In the genomic region with DNA sequence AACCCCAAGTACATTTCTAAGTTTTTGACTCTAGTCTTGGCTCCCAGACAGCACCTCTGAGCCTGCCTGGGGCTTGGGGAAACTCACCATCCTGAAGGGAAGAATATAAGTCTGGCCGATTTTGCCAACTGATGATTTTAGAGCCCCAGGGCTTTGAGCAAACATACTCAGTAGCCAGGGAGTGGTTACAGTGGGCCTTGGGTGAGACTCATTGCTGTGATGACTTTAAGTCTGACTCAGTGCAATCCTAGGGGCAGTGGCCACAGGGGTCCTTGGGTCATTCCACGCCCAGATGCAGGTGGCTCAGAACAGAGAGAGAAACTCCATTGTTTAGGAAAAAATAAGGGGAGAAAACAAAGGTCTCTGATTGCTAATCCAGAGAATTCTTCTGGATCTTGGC, we compare ENCODE assay signal across 28 cellular contexts.
A peak's percentile ranks its signal among the peaks of the same experiment; 100 is the strongest.
DNase-seq lines count a peak whose midpoint lies in the region; ATAC-seq, FAIRE-seq and TF ChIP-seq lines count a peak whose summit lies in the region.
"Had no signal": no experiment of that assay in that cellular context is flagged by ENCODE, and none has a peak within 500 bp of the region (broad histone marks: within the 10 kb centered on the region; RNA-seq: fewer than 3 reads in every experiment).

No MANE protein-coding gene starts in this region.

- H3K4me3 ChIP-seq in astrocyte of the spinal cord (ENCODE audit: low read depth, low read length), result no peak overlapping the region
- no peak overlapping the region for H3K4me3 ChIP-seq in keratinocyte (ENCODE audit: control insufficient read depth in 2 of 3, extremely low read depth in 1 of 3, insufficient read depth in 2 of 3, low read depth in 1 of 3, low read length in 3 of 3)
- H3K4me3 ChIP-seq in ascending aorta, result no peak overlapping the region
- no peak overlapping the region for H3K4me3 ChIP-seq in WERI-Rb-1 (ENCODE audit: low read depth, low read length)
- H3K4me3 ChIP-seq: BLaER1 treated with 17β-estradiol and CSF1 and Interleukin-3, amounts not matched to agents 10 nM and 100 nM; body of pancreas; GM23248; upper lobe of left lung had no signal

- TF ChIP-seq POLR2A in H54 (IDR thresholded peaks at IDR 0.05; ENCODE audit: low read depth, low read length) (no peak), erythroblast (IDR thresholded peaks at IDR 0.05; ENCODE audit: low read length) (no peak)

- H3K4me1 ChIP-seq in keratinocyte (ENCODE audit: control insufficient read depth, extremely low read depth, insufficient read depth, low read length), result peaks cover 4% of the 10 kb centered on the region
- H3K4me1 ChIP-seq in ascending aorta, result no peaks in the 10 kb centered on the region
- H3K4me1 ChIP-seq: BLaER1 treated with 17β-estradiol and CSF1 and Interleukin-3, amounts not matched to agents 10 nM and 100 nM; body of pancreas; Caco-2; upper lobe of left lung had no signal

- TF ChIP-seq CTCF in astrocyte of the spinal cord (IDR thresholded peaks at IDR 0.05; ENCODE audit: low read depth, low read length) (no peak), keratinocyte (optimal IDR thresholded peaks at IDR 0.05 in 1 of 3, IDR thresholded peaks at IDR 0.05 in 1 of 3, conservative IDR thresholded peaks at IDR 0.05 in 1 of 3; ENCODE audit: extremely low read depth in 1 of 3, insufficient read depth in 2 of 3, low read length in 3 of 3) (no peak), ascending aorta (IDR thresholded peaks at IDR 0.05) (no peak), WERI-Rb-1 (IDR thresholded peaks at IDR 0.05; ENCODE audit: low read depth, low read length) (no peak)

- intact Hi-C loops in ascending aorta (cut with DNase I), result no loop called here

- FAIRE-seq in H54 (lab: Jason Lieb, UNC) (peak; percentile 98), keratinocyte (lab: Jason Lieb, UNC) (peak; percentile 60)

- ATAC-seq in HG02678 (IDR thresholded peaks at IDR 0.05; ENCODE audit: unreplicated experiment), result no peak
- ATAC-seq: activated T-cell treated with anti-CD3 and anti-CD28 coated beads, Interleukin-2, amount 50 U/mL, for 4 hours; body of pancreas; left lobe of liver; stimulated activated memory B cell treated with anti-CD40 and anti-IgM and Interleukin-4, amounts not matched to agents 10 μg/mL and 1 μg/mL and 100 μg/mL, for 72 hours had no signal

- no peaks in the 10 kb centered on the region for H4K20me1 ChIP-seq in keratinocyte (ENCODE audit: control insufficient read depth, extremely low read depth, insufficient read depth, low read length)
- H4K20me1 ChIP-seq: BLaER1 treated with 17β-estradiol and CSF1 and Interleukin-3, amounts not matched to agents 10 nM and 100 nM had no signal

- no peaks in the 10 kb centered on the region for H3K27me3 ChIP-seq in keratinocyte (ENCODE audit: control insufficient read depth, extremely low read depth, insufficient read depth, low read length)
- no peaks in the 10 kb centered on the region for H3K27me3 ChIP-seq in ascending aorta
- no peaks in the 10 kb centered on the region for H3K27me3 ChIP-seq in WERI-Rb-1 (ENCODE audit: insufficient read depth, low read depth, severe bottlenecking)
- H3K27me3 ChIP-seq: BLaER1 treated with 17β-estradiol and CSF1 and Interleukin-3, amounts not matched to agents 10 nM and 100 nM; body of pancreas; upper lobe of left lung had no signal

- no peak overlapping the region for H2AFZ ChIP-seq in keratinocyte (ENCODE audit: control insufficient read depth, low read length)
- H2AFZ ChIP-seq: GM23248 had no signal

- no peaks in the 10 kb centered on the region for H3K79me2 ChIP-seq in keratinocyte (ENCODE audit: control insufficient read depth, insufficient read depth, low read length)

- dilution Hi-C loops in keratinocyte (cut with MboI; ENCODE audit: extremely low pct_ligation_motif_present, low sequenced_read_pairs), result no loop called here

- no peak overlapping the region for H3K9ac ChIP-seq in keratinocyte (ENCODE audit: control insufficient read depth, extremely low read depth, insufficient read depth, low read length)
- H3K9ac ChIP-seq: BLaER1 treated with 17β-estradiol and CSF1 and Interleukin-3, amounts not matched to agents 10 nM and 100 nM; GM23248 had no signal

- H3K9me3 ChIP-seq in keratinocyte (ENCODE audit: control insufficient read depth, low read depth, low read length) (no peaks in the 10 kb centered on the region), ascending aorta (no peaks in the 10 kb centered on the region), WERI-Rb-1 (ENCODE audit: severe bottlenecking) (no peaks in the 10 kb centered on the region)
- H3K9me3 ChIP-seq: body of pancreas, Caco-2 had no signal

- in situ Hi-C loops in astrocyte of the spinal cord (cut with HindIII; ENCODE audit: low sequenced_read_pairs), result no loop called here

- H3K4me2 ChIP-seq in keratinocyte (ENCODE audit: control insufficient read depth, extremely low read depth, insufficient read depth, low read depth, low read length), result no peak overlapping the region
- H3K4me2 ChIP-seq: BLaER1 treated with 17β-estradiol and CSF1 and Interleukin-3, amounts not matched to agents 10 nM and 100 nM had no signal

- H3K27ac ChIP-seq in keratinocyte (ENCODE audit: control insufficient read depth, insufficient read depth, low read length), result no peak overlapping the region
- no peak overlapping the region for H3K27ac ChIP-seq in ascending aorta
- H3K27ac ChIP-seq in WERI-Rb-1, result no peak overlapping the region
- H3K27ac ChIP-seq: BLaER1 treated with 17β-estradiol and CSF1 and Interleukin-3, amounts not matched to agents 10 nM and 100 nM; body of pancreas; GM23248; upper lobe of left lung had no signal

- DNase-seq in H54 (ENCODE audit: insufficient read length, low spot score) (peak; percentile 25), NCI-H69 (lab: John Stamatoyannopoulos, UW) (peak; percentile 36), astrocyte of the spinal cord (ENCODE audit: low read depth, low spot score) (peak; percentile 75), keratinocyte (ENCODE audit: low read depth, low spot score) (peak; percentile 91), erythroblast (lab: John Stamatoyannopoulos, UW) (no peak), ascending aorta (ENCODE audit: low spot score in 2 of 2) (no peak), WERI-Rb-1 (no peak)
- DNase-seq: activated CD4-positive, alpha-beta T cell treated with anti-CD3 and anti-CD28 coated beads for 4 hours; activated gamma-delta T cell treated with Interleukin-2 at 50 U/mL for 16 hours; activated T-cell treated with anti-CD3 and anti-CD28 coated beads, Interleukin-2, amount 50 U/mL, for 4 hours; body of pancreas; Caco-2; DMS79; foreskin melanocyte; GM23248; mesendoderm; MM.1S; NCI-H1417 treated with DMSO at 0.1 percent for 48 hours; NCI-H774; Right ventricle myocardium superior; stimulated activated CD4-positive, alpha-beta T cell treated with anti-CD3 and anti-CD28 coated beads, Interleukin-4, amount 100 ng/mL, for 4 hours; substantia nigra; T-helper 2 cell; upper lobe of left lung had no signal

- no peaks in the 10 kb centered on the region for H3K9me1 ChIP-seq in keratinocyte (ENCODE audit: control insufficient read depth, extremely low read depth, insufficient read depth, low read length)

- H3K36me3 ChIP-seq in keratinocyte (ENCODE audit: control insufficient read depth in 2 of 2, extremely low read depth in 1 of 2, insufficient read depth in 2 of 2, low read length in 2 of 2), result no peaks in the 10 kb centered on the region
- no peaks in the 10 kb centered on the region for H3K36me3 ChIP-seq in ascending aorta
- H3K36me3 ChIP-seq in WERI-Rb-1, result no peaks in the 10 kb centered on the region
- H3K36me3 ChIP-seq: BLaER1 treated with 17β-estradiol and CSF1 and Interleukin-3, amounts not matched to agents 10 nM and 100 nM; upper lobe of left lung had no signal

Comparison
In these comparisons a context has a peak if more than half of its experiments do, and no peak if none do; other contexts are left out.
1. DNase-seq: peak in H54 (single experiment), NCI-H69 (single experiment), astrocyte of the spinal cord (single experiment) and keratinocyte (single experiment); none in erythroblast (0 of 2), ascending aorta (0 of 2) and WERI-Rb-1 (single experiment).